In genomic region chr1:93910305-93910704, GRCh38 we compare ENCODE assay signal across 9 cellular contexts. TPM values are rescaled to one million over a fixed set of nuclear protein-coding genes. Genes with fewer than 3 reads are reported as not detected.
DNase-seq lines count a peak whose midpoint lies in the region; ATAC-seq lines count a peak whose summit lies in the region.
"Had no signal": no experiment of that assay in that cellular context is flagged by ENCODE, and none has a peak within 500 bp of the region (broad histone marks: within the 10 kb centered on the region; RNA-seq: fewer than 3 reads in every experiment).

No MANE protein-coding gene starts in this region.

- ATAC-seq in T-cell (replicated peaks in 1 of 4) (no peak), HG02763 (IDR thresholded peaks at IDR 0.05; ENCODE audit: unreplicated experiment) (no peak)
- no peak for ATAC-seq in stimulated activated naive CD8-positive, alpha-beta T cell treated with anti-CD3 and anti-CD28 coated beads, Interleukin-15, amount 100 ng/mL, for 72 hours

- peak overlapping the region; percentile 81 for H3K27ac Mint-ChIP-seq in activated CD4-positive, alpha-beta T cell treated with anti-CD3 and anti-CD28 coated beads, Interleukin-2, amount 10 ng/mL, durations not matched to agents 24 days and 14 days
- H3K27ac Mint-ChIP-seq in T-cell: peak overlapping the region; percentile 80 to 87
- no peak overlapping the region for H3K27ac Mint-ChIP-seq in stimulated activated naive CD8-positive, alpha-beta T cell treated with anti-CD3 and anti-CD28 coated beads, Interleukin-15, amount 100 ng/mL, for 72 hours

- peak overlapping the region; percentile 78 for H3K4me3 Mint-ChIP-seq in activated CD4-positive, alpha-beta T cell treated with anti-CD3 and anti-CD28 coated beads, Interleukin-2, amount 10 ng/mL, durations not matched to agents 24 days and 14 days
- peak overlapping the region; percentile 84 to 87 (median 86) for H3K4me3 Mint-ChIP-seq in T-cell
- H3K4me3 Mint-ChIP-seq in stimulated activated naive CD8-positive, alpha-beta T cell treated with anti-CD3 and anti-CD28 coated beads, Interleukin-15, amount 100 ng/mL, for 72 hours: peak overlapping the region; percentile 77 to 89

- peaks cover 24% of the 10 kb centered on the region for H3K4me1 Mint-ChIP-seq in activated CD4-positive, alpha-beta T cell treated with anti-CD3 and anti-CD28 coated beads, Interleukin-2, amount 10 ng/mL, durations not matched to agents 24 days and 14 days
- peaks cover 30 to 39% (median 32%) of the 10 kb centered on the region in 3 donors for H3K4me1 Mint-ChIP-seq in T-cell
- H3K4me1 Mint-ChIP-seq in stimulated activated naive CD8-positive, alpha-beta T cell treated with anti-CD3 and anti-CD28 coated beads, Interleukin-15, amount 100 ng/mL, for 72 hours: peaks cover 27% of the 10 kb centered on the region

- H3K9me3 ChIP-seq in iPS-15b (ENCODE audit: control insufficient read depth, insufficient read depth, low read length): no peaks in the 10 kb centered on the region

- intact Hi-C loops in activated CD4-positive, alpha-beta T cell treated with anti-CD3 and anti-CD28 coated beads, Interleukin-2, amount 10 ng/mL, durations not matched to agents 24 days and 14 days (cut with micrococcal nuclease): no loop called here

- H3K9ac ChIP-seq in iPS-15b (ENCODE audit: low read depth, low read length): no peak overlapping the region

- H3K27me3 ChIP-seq in iPS-15b (ENCODE audit: control insufficient read depth, insufficient read depth, low read length): peaks cover 6% of the 10 kb centered on the region
- H3K27me3 ChIP-seq: tibial nerve had no signal

- peaks cover 9% of the 10 kb centered on the region for H3K9me3 Mint-ChIP-seq in activated CD4-positive, alpha-beta T cell treated with anti-CD3 and anti-CD28 coated beads, Interleukin-2, amount 10 ng/mL, durations not matched to agents 24 days and 14 days
- H3K9me3 Mint-ChIP-seq in T-cell: no peaks in the 10 kb centered on the region
- peaks cover 5 to 7% of the 10 kb centered on the region in 2 donors for H3K9me3 Mint-ChIP-seq in stimulated activated naive CD8-positive, alpha-beta T cell treated with anti-CD3 and anti-CD28 coated beads, Interleukin-15, amount 100 ng/mL, for 72 hours

- H3K4me3 ChIP-seq in iPS-15b (ENCODE audit: low read depth, low read length): peak overlapping the region; percentile 67

- H3K4me1 ChIP-seq in iPS-15b (ENCODE audit: control insufficient read depth, insufficient read depth, low read length): no peaks in the 10 kb centered on the region

- DNase-seq in activated CD4-positive, alpha-beta T cell treated with anti-CD3 and anti-CD28 coated beads, Interleukin-2, amount 10 ng/mL, durations not matched to agents 24 days and 14 days: no peak
- no peak for DNase-seq in activated CD4-positive, alpha-beta T cell treated with anti-CD3 and anti-CD28 coated beads, Interleukin-2, amount 50 U/mL, for 48 hours
- DNase-seq in T-cell (no peak), EL (no peak), NCI-H748 (lab: John Stamatoyannopoulos, UW; ENCODE audit: unreplicated experiment) (no peak)
- no peak for DNase-seq in stimulated activated naive CD8-positive, alpha-beta T cell treated with anti-CD3 and anti-CD28 coated beads, Interleukin-15, amount 100 ng/mL, for 72 hours

- CTCF ChIA-PET in T-cell (lab: Charles Lee): interaction anchor here (0.6 to 2.6 kb wide), 19 partner anchors 24 to 606 kb away, joined by 3 to 20 read pairs (median 6); partner anchors contain the start of gene DNTTIP2 (in 2 of the 2)

- peaks cover 2% of the 10 kb centered on the region for H3K36me3 Mint-ChIP-seq in activated CD4-positive, alpha-beta T cell treated with anti-CD3 and anti-CD28 coated beads, Interleukin-2, amount 10 ng/mL, durations not matched to agents 24 days and 14 days (ENCODE audit: low read depth)
- H3K36me3 Mint-ChIP-seq in T-cell: no peaks in the 10 kb centered on the region

- H3K27me3 Mint-ChIP-seq in activated CD4-positive, alpha-beta T cell treated with anti-CD3 and anti-CD28 coated beads, Interleukin-2, amount 10 ng/mL, durations not matched to agents 24 days and 14 days: peaks cover 25% of the 10 kb centered on the region
- H3K27me3 Mint-ChIP-seq in T-cell: peaks cover 2 to 7% of the 10 kb centered on the region in 2 donors
- no peaks in the 10 kb centered on the region for H3K27me3 Mint-ChIP-seq in stimulated activated naive CD8-positive, alpha-beta T cell treated with anti-CD3 and anti-CD28 coated beads, Interleukin-15, amount 100 ng/mL, for 72 hours

- H3K36me3 ChIP-seq in iPS-15b (ENCODE audit: control insufficient read depth, insufficient read depth, low read length): no peaks in the 10 kb centered on the region
- H3K36me3 ChIP-seq: tibial nerve had no signal

- POLR2A ChIA-PET in T-cell (lab: Charles Lee): interaction anchor here (0.6 to 0.9 kb wide), 4 partner anchors 31 to 569 kb away, joined by 4 to 15 read pairs (median 8); partner anchors contain the start of gene DNTTIP2 (in 1 of the 2)

RNA-seq across cellular contexts. Expression of gene GCLM, which starts 1.1 kb away (rescaled TPM):
- total RNA-seq in activated CD4-positive, alpha-beta T cell treated with anti-CD3 and anti-CD28 coated beads, Interleukin-2, amount 10 ng/mL, durations not matched to agents 24 days and 14 days: 20.9 and 22.4 TPM in 2 replicates
- 10 to 100 TPM in 4 of 5 donors, 1 to 10 TPM in 1; 8.7 to 20.6 (median 17.9) TPM for total RNA-seq in T-cell

RNA-seq across cellular contexts. Expression of gene DNTTIP2, which starts 31.3 kb away (rescaled TPM):
- total RNA-seq in activated CD4-positive, alpha-beta T cell treated with anti-CD3 and anti-CD28 coated beads, Interleukin-2, amount 10 ng/mL, durations not matched to agents 24 days and 14 days: 85.4 and 89.9 TPM in 2 replicates
- 10 to 100 TPM; 60.4 to 90.7 (median 69.8) TPM for total RNA-seq in T-cell

Comparison
In these comparisons a context has a peak if more than half of its experiments do, and no peak if none do; other contexts are left out.
1. H3K27ac Mint-ChIP-seq: peak in activated CD4-positive, alpha-beta T cell treated with anti-CD3 and anti-CD28 coated beads, Interleukin-2, amount 10 ng/mL, durations not matched to agents 24 days and 14 days (single experiment) and T-cell (2 of 2); none in stimulated activated naive CD8-positive, alpha-beta T cell treated with anti-CD3 and anti-CD28 coated beads, Interleukin-15, amount 100 ng/mL, for 72 hours (0 of 2).
2. Peak in every context shown above with its lines, with median percentiles within 50 percentile points of each other: H3K4me3 Mint-ChIP-seq.